9 cellular contexts compared by ENCODE assay signal in the genomic region with DNA sequence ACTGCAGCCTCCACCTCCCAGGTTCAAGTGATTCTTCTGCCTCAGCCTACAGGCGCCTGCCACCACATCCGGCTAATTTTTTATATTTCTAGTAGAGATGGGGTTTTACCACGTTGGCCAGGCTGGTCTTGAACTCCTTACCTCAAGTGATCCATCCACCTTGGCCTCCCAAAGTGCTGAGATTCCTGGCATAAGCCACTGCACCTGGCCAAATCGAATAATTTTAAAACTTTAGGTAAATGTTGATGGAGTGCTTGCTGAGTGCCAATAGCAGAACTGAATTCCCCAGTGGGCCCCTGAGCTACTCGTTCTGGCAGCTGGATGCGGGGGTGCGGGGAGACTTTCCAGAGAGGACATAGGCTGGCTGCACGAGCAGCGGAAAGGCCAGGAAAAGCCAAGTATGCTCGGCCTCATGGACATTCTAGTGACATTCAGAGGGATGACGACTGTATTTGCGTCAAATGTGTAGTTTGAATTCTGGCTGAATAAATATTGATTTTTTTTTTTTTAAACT. TPM values are rescaled to one million over a fixed set of nuclear protein-coding genes. Genes with fewer than 3 reads are reported as not detected.
DNase-seq lines count a peak whose midpoint lies in the region; ATAC-seq and FAIRE-seq lines count a peak whose summit lies in the region.
"Had no signal": no experiment of that assay in that cellular context is flagged by ENCODE, and none has a peak within 500 bp of the region (broad histone marks: within the 10 kb centered on the region; RNA-seq: fewer than 3 reads in every experiment).

No MANE protein-coding gene starts in this region.

- peaks cover 46% of the 10 kb centered on the region for H3K4me1 Mint-ChIP-seq in activated naive CD8-positive, alpha-beta T cell (ENCODE audit: low read depth)
- peaks cover 80% of the 10 kb centered on the region for H3K4me1 Mint-ChIP-seq in stimulated activated memory B cell treated with anti-CD40 and anti-IgM and Interleukin-4, amounts not matched to agents 10 μg/mL and 1 μg/mL and 100 μg/mL, for 72 hours

- H3K4me3 Mint-ChIP-seq in activated naive CD8-positive, alpha-beta T cell = no peak overlapping the region
- no peak overlapping the region for H3K4me3 Mint-ChIP-seq in stimulated activated memory B cell treated with anti-CD40 and anti-IgM and Interleukin-4, amounts not matched to agents 10 μg/mL and 1 μg/mL and 100 μg/mL, for 72 hours

- DNase-seq in NCI-H2171 treated with DMSO at 0.1 percent for 48 hours (lab: John Stamatoyannopoulos, UW) (peak; percentile 93), mesenteric fat pad (ENCODE audit: low spot score) (no peak), iPS-NIHi11 (ENCODE audit: low spot score) (no peak)

- H3K9me3 Mint-ChIP-seq in activated naive CD8-positive, alpha-beta T cell (ENCODE audit: low read depth) = no peaks in the 10 kb centered on the region
- peaks cover 5% of the 10 kb centered on the region for H3K9me3 Mint-ChIP-seq in stimulated activated memory B cell treated with anti-CD40 and anti-IgM and Interleukin-4, amounts not matched to agents 10 μg/mL and 1 μg/mL and 100 μg/mL, for 72 hours

- H3K36me3 Mint-ChIP-seq in activated naive CD8-positive, alpha-beta T cell = peaks cover 6% of the 10 kb centered on the region
- peaks cover 71% of the 10 kb centered on the region for H3K36me3 Mint-ChIP-seq in stimulated activated memory B cell treated with anti-CD40 and anti-IgM and Interleukin-4, amounts not matched to agents 10 μg/mL and 1 μg/mL and 100 μg/mL, for 72 hours

- FAIRE-seq in islet of Langerhans (lab: Jason Lieb, UNC) = peak; percentile 90

- H3K27me3 Mint-ChIP-seq in activated naive CD8-positive, alpha-beta T cell = no peaks in the 10 kb centered on the region
- no peaks in the 10 kb centered on the region for H3K27me3 Mint-ChIP-seq in stimulated activated memory B cell treated with anti-CD40 and anti-IgM and Interleukin-4, amounts not matched to agents 10 μg/mL and 1 μg/mL and 100 μg/mL, for 72 hours

- peak overlapping the region; percentile 86 for H3K27ac Mint-ChIP-seq in activated naive CD8-positive, alpha-beta T cell
- H3K27ac Mint-ChIP-seq in stimulated activated memory B cell treated with anti-CD40 and anti-IgM and Interleukin-4, amounts not matched to agents 10 μg/mL and 1 μg/mL and 100 μg/mL, for 72 hours = peak overlapping the region; percentile 90

- no peak for ATAC-seq in stimulated activated memory B cell treated with anti-CD40 and anti-IgM and Interleukin-4, amounts not matched to agents 10 μg/mL and 1 μg/mL and 100 μg/mL, for 72 hours
- ATAC-seq in HG03280 (IDR thresholded peaks at IDR 0.05; ENCODE audit: unreplicated experiment) (no peak), HG03520 (IDR thresholded peaks at IDR 0.05; ENCODE audit: unreplicated experiment) (no peak)

RNA-seq across cellular contexts. Expression of gene TRAF2, which starts 16.8 kb away (rescaled TPM):
- 8.8 TPM for total RNA-seq in mesenteric fat pad

RNA-seq across cellular contexts. Expression of gene EDF1, which starts 37.0 kb away (rescaled TPM):
- 215 TPM for total RNA-seq in mesenteric fat pad

RNA-seq across cellular contexts. Expression of gene FBXW5, which starts 41.4 kb away (rescaled TPM):
- 95.2 TPM for total RNA-seq in mesenteric fat pad

RNA-seq across cellular contexts. Expression of gene C8G, which starts 41.9 kb away (rescaled TPM):
- not detected for total RNA-seq in mesenteric fat pad

RNA-seq across cellular contexts. Expression of gene LCN12, which starts 49.0 kb away (rescaled TPM):
- total RNA-seq in mesenteric fat pad = not detected
- total RNA-seq: urinary bladder had no signal
